ENCODE assay signal across 26 cellular contexts in the genomic region with DNA sequence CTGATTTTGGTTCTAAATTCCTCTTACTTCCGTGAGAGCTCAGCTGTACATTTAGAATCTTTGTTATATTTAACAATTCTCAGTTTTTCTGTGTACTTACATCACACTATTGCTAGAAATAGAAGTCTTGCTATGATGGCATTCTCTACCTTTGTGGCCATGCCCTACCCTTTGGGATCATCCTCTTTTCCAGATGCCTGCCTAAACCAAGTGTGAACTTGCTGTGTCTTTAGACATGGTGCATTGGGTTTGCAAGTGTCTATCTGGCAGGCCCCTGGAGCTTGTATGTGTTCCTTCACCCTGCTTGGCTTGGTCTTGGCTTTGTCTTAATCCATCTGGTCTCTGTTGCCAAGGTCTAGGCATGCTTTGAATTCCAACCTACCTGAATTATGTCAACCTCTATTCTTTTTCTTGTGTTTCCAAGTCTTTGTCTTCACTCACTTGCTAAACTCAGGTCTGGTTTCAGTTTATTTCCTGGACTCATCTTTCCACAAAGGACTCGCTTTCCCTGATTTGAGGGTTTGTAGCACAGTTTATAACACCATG. TPM values are rescaled to one million over a fixed set of nuclear protein-coding genes. Genes with fewer than 3 reads are reported as not detected.
DNase-seq lines count a peak whose midpoint lies in the region; ATAC-seq and TF ChIP-seq lines count a peak whose summit lies in the region.
"Had no signal": no experiment of that assay in that cellular context is flagged by ENCODE, and none has a peak within 500 bp of the region (broad histone marks: within the 10 kb centered on the region; RNA-seq: fewer than 3 reads in every experiment).

No MANE protein-coding gene starts in this region.

- no peak overlapping the region for H3K9ac ChIP-seq in Karpas-422 (ENCODE audit: low read length)

- H3K4me2 ChIP-seq in Karpas-422 (ENCODE audit: low read depth, low read length, poor library complexity, severe bottlenecking), result no peak overlapping the region

- peaks cover 19% of the 10 kb centered on the region for H3K9me3 Mint-ChIP-seq in nephron

- no peaks in the 10 kb centered on the region for H3K9me3 ChIP-seq in Karpas-422 (ENCODE audit: low read length)
- H3K9me3 ChIP-seq: Peyer's patch had no signal

- H3K36me3 ChIP-seq in Karpas-422 (ENCODE audit: insufficient read depth, low read length), result no peaks in the 10 kb centered on the region
- H3K36me3 ChIP-seq: Peyer's patch had no signal

- H3K36me3 Mint-ChIP-seq in nephron (ENCODE audit: low read depth), result peaks cover 4% of the 10 kb centered on the region

- no peaks in the 10 kb centered on the region for H3K79me2 ChIP-seq in Karpas-422 (ENCODE audit: low read length)

- H3K9me2 ChIP-seq in Karpas-422 (replicated peaks; ENCODE audit: insufficient read depth, low read length), result no peaks in the 10 kb centered on the region

- no peak overlapping the region for H3K27ac ChIP-seq in Karpas-422 (ENCODE audit: low read length)
- H3K27ac ChIP-seq: HL-60, Peyer's patch had no signal

- TF ChIP-seq EP300 in Ishikawa (IDR thresholded peaks at IDR 0.05; ENCODE audit: borderline replicate concordance), result no peak

- H3K4me3 Mint-ChIP-seq in nephron, result peak overlapping the region in 1 of 3 experiments; percentile 7
- H3K4me3 Mint-ChIP-seq: CD4-positive, alpha-beta memory T cell had no signal

- H3K27ac Mint-ChIP-seq in nephron, result peak overlapping the region in 2 of 3 experiments; percentile 70 to 83
- H3K27ac Mint-ChIP-seq: CD4-positive, alpha-beta memory T cell had no signal

- no peak overlapping the region for H2AFZ ChIP-seq in Karpas-422 (ENCODE audit: low read length)

- no peak for ATAC-seq in GM18517 (IDR thresholded peaks at IDR 0.05; ENCODE audit: unreplicated experiment)
- ATAC-seq: GM12878 had no signal

- TF ChIP-seq RAD21 in Ishikawa (IDR thresholded peaks at IDR 0.05; ENCODE audit: low read depth), result no peak

- no peaks in the 10 kb centered on the region for H3K27me3 ChIP-seq in Karpas-422 (ENCODE audit: low read length)
- H3K27me3 ChIP-seq: Peyer's patch had no signal

- no peak overlapping the region for H3K4me3 ChIP-seq in AG10803 (ENCODE audit: low read length)
- no peak overlapping the region for H3K4me3 ChIP-seq in Karpas-422 (ENCODE audit: low read length)
- H3K4me3 ChIP-seq: GM12878, Peyer's patch had no signal

- H4K20me1 ChIP-seq in Karpas-422 (ENCODE audit: insufficient read depth, low read depth, low read length), result no peaks in the 10 kb centered on the region

- peak; percentile 22 for DNase-seq in AG10803 (ENCODE audit: low read depth)
- peak; percentile 44 for DNase-seq in astrocyte of the hippocampus (ENCODE audit: low read depth, low spot score)
- no peak for DNase-seq in stimulated activated naive CD4-positive, alpha-beta T cell (lab: John Stamatoyannopoulos, UW)
- no peak for DNase-seq in Karpas-422
- DNase-seq: C1 segment of cervical spinal cord; CD4-positive, alpha-beta memory T cell; COR-L47; GDM1; Kasumi-1; MV-4-11; NCI-H1105 treated with DMSO at 0.1 percent for 48 hours; NCI-H146; NCI-H1930; NCI-H2107; NCI-H510A; NCI-H69; OCI-M1; Peyer's patch; SHP77 treated with DMSO at 0.1 percent for 48 hours had no signal

- no peaks in the 10 kb centered on the region for H3K4me1 ChIP-seq in Karpas-422 (ENCODE audit: low read length)
- H3K4me1 ChIP-seq: Peyer's patch had no signal

- H3K27me3 Mint-ChIP-seq in nephron (ENCODE audit: low read depth), result no peaks in the 10 kb centered on the region

- H3K4me1 Mint-ChIP-seq in nephron, result peaks cover 31% of the 10 kb centered on the region
- H3K4me1 Mint-ChIP-seq: CD4-positive, alpha-beta memory T cell had no signal

- TF ChIP-seq CTCF in AG10803 (conservative IDR thresholded peaks at IDR 0.05; ENCODE audit: low read length) (no peak), nephron (IDR thresholded peaks at IDR 0.05; ENCODE audit: unreplicated experiment in 3 of 3) (no peak)

TF ChIP-seq in Ishikawa, 13 proteins besides CTCF, POLR2A, EP300 and RAD21:
- TF ChIP-seq TEAD4 (IDR thresholded peaks at IDR 0.05), result peak; percentile 48; the same call in 1 of the 2 replicates
- no peak for TF ChIP-seq CREB1 (IDR thresholded peaks at IDR 0.05; ENCODE audit: low read depth)
- no peak for TF ChIP-seq YY1 (IDR thresholded peaks at IDR 0.05; ENCODE audit: low read depth)
- TF ChIP-seq TAF1 (IDR thresholded peaks at IDR 0.05; ENCODE audit: low read depth), result no peak
- TF ChIP-seq REST (IDR thresholded peaks at IDR 0.05; ENCODE audit: low read depth), result no peak

RNA-seq across cellular contexts. Expression of gene APOBEC4, which starts 20.6 kb away (rescaled TPM):
- not detected in 2 replicates for total RNA-seq in Karpas-422 (2014; rRNA removed; shearing (Covaris generic); ENCODE audit: low replicate concordance)
- total RNA-seq: CD4-positive, alpha-beta memory T cell; H4; M059J had no signal

RNA-seq across cellular contexts. Expression of gene ARPC5, which starts 38.1 kb away (rescaled TPM):
- 93.3 and 238 TPM in 2 replicates for total RNA-seq in Karpas-422 (2014; rRNA removed; shearing (Covaris generic); ENCODE audit: low replicate concordance)

Comparison
In these comparisons a context has a peak if more than half of its experiments do, and no peak if none do; other contexts are left out.
1. DNase-seq: peak in AG10803 (single experiment) and astrocyte of the hippocampus (single experiment); none in stimulated activated naive CD4-positive, alpha-beta T cell (0 of 6) and Karpas-422 (single experiment).